Comparison of ENCODE assay signal across 1 cellular context in the genomic region with DNA sequence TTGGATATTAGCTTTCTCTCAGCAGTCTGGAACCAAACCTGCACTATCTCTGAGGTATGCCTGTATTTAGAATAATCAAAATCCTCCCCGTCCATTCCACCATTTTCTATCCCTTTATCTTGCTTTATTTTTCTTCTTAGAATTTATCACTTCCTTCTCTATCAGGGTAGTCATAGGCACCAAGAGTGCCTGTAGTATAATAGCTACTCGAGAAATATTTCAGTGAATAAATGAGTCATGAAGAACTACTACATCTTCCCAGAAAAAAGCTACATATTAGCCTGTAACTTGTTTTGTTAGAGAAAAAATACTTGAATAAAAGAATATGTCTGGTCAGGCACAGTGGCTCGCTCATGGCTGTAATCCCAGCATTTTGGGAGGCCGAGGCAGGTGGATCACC.
TF ChIP-seq lines count a peak whose summit lies in the region.

No MANE protein-coding gene starts in this region.

TF ChIP-seq in SK-N-SH treated with all-trans-retinoic acid at 6 μM for 48 hours, 23 proteins besides CTCF, POLR2A, EP300 and RAD21 (continued from another document):
- TF ChIP-seq, protein P1, sequence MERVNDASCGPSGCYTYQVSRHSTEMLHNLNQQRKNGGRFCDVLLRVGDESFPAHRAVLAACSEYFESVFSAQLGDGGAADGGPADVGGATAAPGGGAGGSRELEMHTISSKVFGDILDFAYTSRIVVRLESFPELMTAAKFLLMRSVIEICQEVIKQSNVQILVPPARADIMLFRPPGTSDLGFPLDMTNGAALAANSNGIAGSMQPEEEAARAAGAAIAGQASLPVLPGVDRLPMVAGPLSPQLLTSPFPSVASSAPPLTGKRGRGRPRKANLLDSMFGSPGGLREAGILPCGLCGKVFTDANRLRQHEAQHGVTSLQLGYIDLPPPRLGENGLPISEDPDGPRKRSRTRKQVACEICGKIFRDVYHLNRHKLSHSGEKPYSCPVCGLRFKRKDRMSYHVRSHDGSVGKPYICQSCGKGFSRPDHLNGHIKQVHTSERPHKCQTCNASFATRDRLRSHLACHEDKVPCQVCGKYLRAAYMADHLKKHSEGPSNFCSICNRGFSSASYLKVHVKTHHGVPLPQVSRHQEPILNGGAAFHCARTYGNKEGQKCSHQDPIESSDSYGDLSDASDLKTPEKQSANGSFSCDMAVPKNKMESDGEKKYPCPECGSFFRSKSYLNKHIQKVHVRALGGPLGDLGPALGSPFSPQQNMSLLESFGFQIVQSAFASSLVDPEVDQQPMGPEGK (CRISPR knock-in tag; IDR thresholded peaks at IDR 0.05; ENCODE audit: borderline replicate concordance): no peak
- TF ChIP-seq CSDC2 (CRISPR knock-in tag; IDR thresholded peaks at IDR 0.05) (no peak), ZNF70 (CRISPR knock-in tag; IDR thresholded peaks at IDR 0.05) (no peak), ZC3H10 (CRISPR knock-in tag; IDR thresholded peaks at IDR 0.05) (no peak), ZNF565 (CRISPR knock-in tag; conservative IDR thresholded peaks at IDR 0.05; ENCODE audit: low read depth) (no peak)
